Comparison of ENCODE assay signal across 10 cellular contexts in genomic region chr1:41673806-41674205, GRCh38.
DNase-seq lines count a peak whose midpoint lies in the region; ATAC-seq, FAIRE-seq and TF ChIP-seq lines count a peak whose summit lies in the region.
"Had no signal": no experiment of that assay in that cellular context is flagged by ENCODE, and none has a peak within 500 bp of the region (broad histone marks: within the 10 kb centered on the region; RNA-seq: fewer than 3 reads in every experiment).

No MANE protein-coding gene starts in this region.

- CTCF ChIA-PET in T-cell (lab: Charles Lee): interaction anchor here in 1 of 2 donors (0.7 to 0.8 kb wide), 2 partner anchors 10 to 1279 kb away, joined by 3 to 5 read pairs; no protein-coding TSS in a partner anchor
- CTCF ChIA-PET in GM12878 (lab: Yijun Ruan, JAX): interaction anchor here (0.7 to 4.2 kb wide), 14 partner anchors 9 to 137 kb away, joined by 3 to 17 read pairs (median 6); no protein-coding TSS in a partner anchor

- peaks cover 71 to 90% (median 80%) of the 10 kb centered on the region in 3 donors for H3K4me1 Mint-ChIP-seq in T-cell

- ATAC-seq in T-cell (replicated peaks in 1 of 4) (peak; percentile 77 to 85 (median 78)), GM12878 (peak; percentile 76), Right ventricle myocardium superior (ENCODE audit: poor library complexity) (no peak), HG03378 (IDR thresholded peaks at IDR 0.05; ENCODE audit: unreplicated experiment) (no peak), GM19351 (IDR thresholded peaks at IDR 0.05; ENCODE audit: unreplicated experiment) (no peak)

- peak overlapping the region; percentile 20; the same call in 1 of the 2 replicates for H3K4me3 ChIP-seq in GM12878
- H3K4me3 ChIP-seq: skin epidermis had no signal

- FAIRE-seq in GM12878 (lab: Jason Lieb, UNC): peak; percentile 57

- H3K36me3 Mint-ChIP-seq in T-cell: no peaks in the 10 kb centered on the region

- peak overlapping the region; percentile 87 to 94 for H3K27ac Mint-ChIP-seq in T-cell

- H3K27me3 ChIP-seq in GM12878 (replicated peaks in 1 of 2; ENCODE audit: control insufficient read depth in 2 of 2, insufficient read depth in 2 of 2, low read length in 1 of 2): no peaks in the 10 kb centered on the region

- BruUV-seq in GM12878 (replicated peaks; lab: Mats Ljungman, UMichigan): no TSS peak

- H3K4me3 Mint-ChIP-seq in T-cell: peak overlapping the region; percentile 63 to 78 (median 68)

- TF ChIP-seq RAD21 in GM12878 (IDR thresholded peaks at IDR 0.05; ENCODE audit: insufficient read depth, low read depth, low read length): no peak

- SMC1A ChIA-PET in GM12878 (lab: Charles Lee; ENCODE audit: uncharacterized antibody, unreplicated experiment): interaction anchor here (0.7 to 4.5 kb wide), 29 partner anchors 8 to 138 kb away, joined by 3 to 32 read pairs (median 5); no protein-coding TSS in a partner anchor

- no peak for TF ChIP-seq EP300 in GM12878 (IDR thresholded peaks at IDR 0.05; ENCODE audit: borderline replicate concordance in 1 of 2, control insufficient read depth in 1 of 2, low read depth in 2 of 2, low read length in 2 of 2)

- H3K27ac ChIP-seq in GM12878 (ENCODE audit: control insufficient read depth, insufficient read depth): peak overlapping the region; percentile 84
- peak overlapping the region; percentile 27 for H3K27ac ChIP-seq in temporal lobe (ENCODE audit: low read depth, low read length)

- POLR2A ChIA-PET in T-cell (lab: Charles Lee): interaction anchor here (0.7 to 0.8 kb wide), 2 partner anchors 11 to 32 kb away, joined by 4 read pairs; no protein-coding TSS in a partner anchor
- POLR2A ChIA-PET in GM12878 (lab: Charles Lee): interaction anchor here (0.8 to 4.3 kb wide), 16 partner anchors 10 to 137 kb away, joined by 3 to 37 read pairs (median 6); no protein-coding TSS in a partner anchor

- H3K79me2 ChIP-seq in GM12878 (ENCODE audit: control insufficient read depth, insufficient read depth, low read length): no peaks in the 10 kb centered on the region

- peak; percentile 50 for DNase-seq in activated CD8-positive, alpha-beta memory T cell treated with anti-CD3 and anti-CD28 coated beads, Interleukin-2, amount 50 U/mL, for 4 hours
- DNase-seq in activated CD8-positive, alpha-beta memory T cell treated with anti-CD3 and anti-CD28 coated beads, Interleukin-2, amount 50 U/mL, for 48 hours: no peak
- peak in 32 of 34 experiments; percentile 12 to 65 (median 44) for DNase-seq in T-cell
- no peak for DNase-seq in GM12878 (ENCODE audit: low read depth, low spot score)
- DNase-seq in Right ventricle myocardium superior: no peak
- DNase-seq: NCI-H510A treated with DMSO at 0.1 percent for 48 hours had no signal

- no peaks in the 10 kb centered on the region for H3K27me3 Mint-ChIP-seq in T-cell

- peak overlapping the region; percentile 56 for H3K4me2 ChIP-seq in GM12878 (ENCODE audit: control insufficient read depth, insufficient read depth)

- H3K4me1 ChIP-seq in GM12878 (ENCODE audit: control insufficient read depth, insufficient read depth, low read length): peaks cover 41% of the 10 kb centered on the region

- no peak for TF ChIP-seq CTCF in GM12878 (IDR thresholded peaks at IDR 0.05 in 2 of 3, conservative IDR thresholded peaks at IDR 0.05 in 1 of 3; ENCODE audit: control insufficient read depth in 2 of 3, extremely low read depth in 1 of 3, insufficient read depth in 1 of 3, low read depth in 3 of 3, low read length in 3 of 3)

- RAD21 ChIA-PET in GM12878 (lab: Charles Lee; ENCODE audit: unreplicated experiment): interaction anchor here (0.6 to 4.9 kb wide), 23 partner anchors 8 to 135 kb away, joined by 3 to 35 read pairs (median 5); no protein-coding TSS in a partner anchor

- WGBS in GM12878 (ENCODE audit: insufficient coverage, insufficient replicate concordance, low lambda C conversion rate, missing lambda C conversion rate): 10% methylated on average over 9 of the region's 9 CpGs

- intact Hi-C loops in GM12878 (cut with micrococcal nuclease; ENCODE audit: unreplicated experiment): no loop called here
- intact Hi-C loops in Right ventricle myocardium superior (cut with DNase I): no loop called here

- no peak for TF ChIP-seq POLR2A in GM12878 (IDR thresholded peaks at IDR 0.05; ENCODE audit: low read depth, low read length)

- no peaks in the 10 kb centered on the region for H3K36me3 ChIP-seq in GM12878 (ENCODE audit: control insufficient read depth in 2 of 2, insufficient read depth in 2 of 2, low read length in 1 of 2)

- in situ Hi-C loops in GM12878 (cut with MboI): no loop called here

- H3K9ac ChIP-seq in GM12878 (ENCODE audit: control insufficient read depth, insufficient read depth, low read length): peak overlapping the region; percentile 66; the same call in 1 of the 2 replicates

- H3K9me3 Mint-ChIP-seq in T-cell: no peaks in the 10 kb centered on the region

- no peaks in the 10 kb centered on the region for H3K9me3 ChIP-seq in GM12878 (replicated peaks; ENCODE audit: control insufficient read depth, insufficient read depth, low read length)

- H2AFZ ChIP-seq in GM12878 (ENCODE audit: control insufficient read depth, low read depth, low read length): peak overlapping the region; percentile 16

- no peaks in the 10 kb centered on the region for H4K20me1 ChIP-seq in GM12878 (ENCODE audit: control insufficient read depth, insufficient read depth)

TF ChIP-seq in GM12878, 131 proteins besides CTCF, POLR2A, EP300 and RAD21:
- TF ChIP-seq POU2F2 (IDR thresholded peaks at IDR 0.05; ENCODE audit: borderline replicate concordance, low read depth, low read length) (0 out of 3 replicates have a peak, but pooled peaks have one; percentile 24), CREM (IDR thresholded peaks at IDR 0.05; ENCODE audit: low read depth) (0 out of 2 replicates have a peak, but pooled peaks have one; percentile 9), IRF3 (IDR thresholded peaks at IDR 0.05) (no peak), TCF12 (IDR thresholded peaks at IDR 0.05; ENCODE audit: low read depth, low read length) (peak; percentile 82), TCF3 (IDR thresholded peaks at IDR 0.05; ENCODE audit: borderline replicate concordance, insufficient read depth, low read depth, low read length) (peak; percentile 85; the same call in 1 of the 2 replicates), USF2 (IDR thresholded peaks at IDR 0.05; ENCODE audit: borderline replicate concordance, low read depth, low read length) (no peak), POLR2AphosphoS5 (IDR thresholded peaks at IDR 0.05; ENCODE audit: low read length) (no peak)

Comparison
In these comparisons a context has a peak if more than half of its experiments do, and no peak if none do; other contexts are left out.
1. DNase-seq: peak in activated CD8-positive, alpha-beta memory T cell treated with anti-CD3 and anti-CD28 coated beads, Interleukin-2, amount 50 U/mL, for 4 hours (single experiment) and T-cell (32 of 34); none in activated CD8-positive, alpha-beta memory T cell treated with anti-CD3 and anti-CD28 coated beads, Interleukin-2, amount 50 U/mL, for 48 hours (single experiment), GM12878 (single experiment) and Right ventricle myocardium superior (single experiment).
2. ATAC-seq: peak in T-cell (4 of 4) and GM12878 (single experiment); none in Right ventricle myocardium superior (single experiment), HG03378 (single experiment) and GM19351 (single experiment).